In the genomic region with DNA sequence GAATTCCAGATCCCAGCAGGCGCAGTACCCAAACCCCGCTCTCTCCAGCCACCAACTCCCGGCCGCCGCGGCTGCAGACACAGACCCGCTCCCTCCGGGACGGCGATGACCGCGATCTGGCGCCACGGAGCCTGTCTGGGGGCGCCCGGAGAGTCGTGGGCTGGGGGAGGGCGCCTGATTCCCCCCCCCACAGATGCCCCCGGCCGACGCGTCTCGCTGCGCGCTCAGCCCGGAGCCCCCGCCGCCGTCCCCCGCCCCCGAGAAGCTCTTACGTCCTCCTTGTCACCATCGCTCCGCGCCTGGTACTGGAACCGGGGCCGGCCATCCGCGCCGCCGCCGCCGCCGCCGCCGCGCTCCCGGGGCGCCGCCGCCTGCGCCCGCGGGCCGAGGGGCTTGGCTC, we compare ENCODE assay signal across 8 cellular contexts.
DNase-seq lines count a peak whose midpoint lies in the region; ATAC-seq and TF ChIP-seq lines count a peak whose summit lies in the region.
"Not testable (repeated sequence)": the region's sequence is repeated elsewhere in the genome, so short reads cannot be mapped to it uniquely, and the experiment has no call there.

No MANE protein-coding gene starts in this region.

- intact Hi-C loops in CD4-positive, alpha-beta T cell (cut with DNase I, micrococcal nuclease), result loop anchor here (5.0 to 10.0 kb wide), 3 partner anchors 163 to 243 kb away; no protein-coding TSS in a partner anchor
- intact Hi-C loops in activated naive CD4-positive, alpha-beta T cell treated with anti-CD3 and anti-CD28 coated beads for 36 hours (cut with micrococcal nuclease), result loop anchor here (1.0 to 10.0 kb wide), 2 partner anchors 164 to 243 kb away; no protein-coding TSS in a partner anchor

- not testable (repeated sequence) for ATAC-seq in CD4-positive, alpha-beta T cell (ENCODE audit: poor library complexity)
- ATAC-seq in effector memory CD8-positive, alpha-beta T cell (replicated peaks), result peak; percentile 24
- peak; percentile 41 for ATAC-seq in stimulated activated naive CD8-positive, alpha-beta T cell treated with anti-CD3 and anti-CD28 coated beads, Interleukin-15, amount 100 ng/mL, for 72 hours

- not testable (repeated sequence) for H3K9me2 ChIP-seq in SK-N-SH

- H3K9me3 Mint-ChIP-seq in CD4-positive, alpha-beta T cell; activated naive CD4-positive, alpha-beta T cell treated with anti-CD3 and anti-CD28 coated beads for 36 hours; effector memory CD8-positive, alpha-beta T cell; stimulated activated naive CD8-positive, alpha-beta T cell treated with anti-CD3 and anti-CD28 coated beads, Interleukin-15, amount 100 ng/mL, for 72 hours: not testable (repeated sequence)

- WGBS in SK-N-SH (ENCODE audit: low lambda C conversion rate), result 0% methylated on average over 4 of the region's 55 CpGs

- TF ChIP-seq CTCF in CD4-positive, alpha-beta T cell (IDR thresholded peaks at IDR 0.05); SK-N-SH (IDR thresholded peaks at IDR 0.05); osteoblast (IDR thresholded peaks at IDR 0.05; ENCODE audit: extremely low read depth, low read depth, low read length): not testable (repeated sequence)

- H3K4me1 Mint-ChIP-seq in CD4-positive, alpha-beta T cell (ENCODE audit: low read depth), result peaks cover 15% of the 10 kb centered on the region
- H3K4me1 Mint-ChIP-seq in activated naive CD4-positive, alpha-beta T cell treated with anti-CD3 and anti-CD28 coated beads for 36 hours (ENCODE audit: low read depth), result peaks cover 16% of the 10 kb centered on the region
- not testable (repeated sequence) for H3K4me1 Mint-ChIP-seq in effector memory CD8-positive, alpha-beta T cell (ENCODE audit: low read depth in 2 of 2)
- peaks cover 25% of the 10 kb centered on the region for H3K4me1 Mint-ChIP-seq in stimulated activated naive CD8-positive, alpha-beta T cell treated with anti-CD3 and anti-CD28 coated beads, Interleukin-15, amount 100 ng/mL, for 72 hours

- H3K9ac ChIP-seq in HUES48 (ENCODE audit: low read depth, low read length); SK-N-SH; iPS-18a (ENCODE audit: low read length): not testable (repeated sequence)

- not testable (repeated sequence) for H3K27ac ChIP-seq in CD4-positive, alpha-beta T cell (ENCODE audit: low read depth, low read length); HUES48 (ENCODE audit: low read depth, low read length); SK-N-SH (ENCODE audit: low read depth in 2 of 2, low read length in 1 of 2); iPS-18a (ENCODE audit: low read length); osteoblast (ENCODE audit: low read depth, low read length)

- not testable (repeated sequence) for H3F3A ChIP-seq in SK-N-SH (replicated peaks; ENCODE audit: insufficient read depth)

- TF ChIP-seq EP300 in SK-N-SH (IDR thresholded peaks at IDR 0.05; ENCODE audit: borderline replicate concordance in 1 of 2, low read depth in 1 of 2, low read length in 1 of 2), result not testable (repeated sequence)

- CTCF ChIA-PET in CD4-positive, alpha-beta T cell (lab: Charles Lee), result not testable (repeated sequence)
- CTCF ChIA-PET in SK-N-SH (lab: Yijun Ruan, JAX), result interaction anchor here (1.9 kb wide), 1 partner anchor 164 kb away, joined by 6 read pairs; no protein-coding TSS in a partner anchor
- CTCF ChIA-PET in activated naive CD4-positive, alpha-beta T cell treated with anti-CD3 and anti-CD28 coated beads for 36 hours (lab: Charles Lee), result interaction anchor here (0.6 kb wide), 1 partner anchor 323 kb away, joined by 3 read pairs; no protein-coding TSS in a partner anchor

- not testable (repeated sequence) for H4K20me1 ChIP-seq in SK-N-SH (ENCODE audit: insufficient read depth); osteoblast (ENCODE audit: insufficient read depth, low read length)

- POLR2A ChIA-PET in CD4-positive, alpha-beta T cell (lab: Charles Lee); SK-N-SH (lab: Yijun Ruan, JAX): not testable (repeated sequence)

- H3K79me2 ChIP-seq in SK-N-SH (ENCODE audit: insufficient read depth); osteoblast (ENCODE audit: insufficient read depth, low read length): not testable (repeated sequence)

- H3K36me3 Mint-ChIP-seq in CD4-positive, alpha-beta T cell (ENCODE audit: low read depth); activated naive CD4-positive, alpha-beta T cell treated with anti-CD3 and anti-CD28 coated beads for 36 hours (ENCODE audit: low read depth); effector memory CD8-positive, alpha-beta T cell (ENCODE audit: insufficient read depth): not testable (repeated sequence)

- not testable (repeated sequence) for H3K4me2 ChIP-seq in SK-N-SH; osteoblast (ENCODE audit: insufficient read depth, low read length)

- H3K4me3 ChIP-seq in HUES48 (ENCODE audit: low read depth, low read length) (peak overlapping the region; percentile 56), iPS-18a (ENCODE audit: low read length) (peak overlapping the region; percentile 30)
- not testable (repeated sequence) for H3K4me3 ChIP-seq in SK-N-SH (ENCODE audit: low read depth in 2 of 2, low read length in 1 of 2); osteoblast (ENCODE audit: insufficient read depth, low read length)

- TF ChIP-seq RAD21 in SK-N-SH (IDR thresholded peaks at IDR 0.05; ENCODE audit: low read length), result not testable (repeated sequence)

- not testable (repeated sequence) for H3K27me3 ChIP-seq in CD4-positive, alpha-beta T cell (ENCODE audit: control insufficient read depth, insufficient read depth, low read length); osteoblast (ENCODE audit: insufficient read depth, low read length)
- H3K27me3 ChIP-seq in HUES48 (ENCODE audit: control insufficient read depth, insufficient read depth, low read length) (peaks cover 20% of the 10 kb centered on the region), SK-N-SH (ENCODE audit: insufficient read depth) (peaks cover 40% of the 10 kb centered on the region), iPS-18a (ENCODE audit: control insufficient read depth, insufficient read depth, low read length) (peaks cover 28% of the 10 kb centered on the region)

- not testable (repeated sequence) for H3K27ac Mint-ChIP-seq in CD4-positive, alpha-beta T cell; activated naive CD4-positive, alpha-beta T cell treated with anti-CD3 and anti-CD28 coated beads for 36 hours; effector memory CD8-positive, alpha-beta T cell; stimulated activated naive CD8-positive, alpha-beta T cell treated with anti-CD3 and anti-CD28 coated beads, Interleukin-15, amount 100 ng/mL, for 72 hours

- not testable (repeated sequence) for H3K4me1 ChIP-seq in HUES48 (ENCODE audit: control insufficient read depth, insufficient read depth, low read length); SK-N-SH (ENCODE audit: control insufficient read depth in 1 of 2, insufficient read depth in 2 of 2, low read depth in 1 of 2, low read length in 1 of 2); iPS-18a (ENCODE audit: control insufficient read depth, low read depth, low read length); osteoblast (ENCODE audit: insufficient read depth, low read length)

- peaks cover 44% of the 10 kb centered on the region for H3K27me3 Mint-ChIP-seq in CD4-positive, alpha-beta T cell
- peaks cover 17% of the 10 kb centered on the region for H3K27me3 Mint-ChIP-seq in activated naive CD4-positive, alpha-beta T cell treated with anti-CD3 and anti-CD28 coated beads for 36 hours (ENCODE audit: low read depth)
- H3K27me3 Mint-ChIP-seq in effector memory CD8-positive, alpha-beta T cell, result peaks cover 14 to 38% of the 10 kb centered on the region in 2 donors
- peaks cover 45% of the 10 kb centered on the region for H3K27me3 Mint-ChIP-seq in stimulated activated naive CD8-positive, alpha-beta T cell treated with anti-CD3 and anti-CD28 coated beads, Interleukin-15, amount 100 ng/mL, for 72 hours

- not testable (repeated sequence) for H3K9me3 ChIP-seq in CD4-positive, alpha-beta T cell (ENCODE audit: control insufficient read depth, low read length); HUES48 (ENCODE audit: control insufficient read depth, insufficient read depth, low read length); SK-N-SH; iPS-18a (ENCODE audit: control insufficient read depth, low read depth, low read length); osteoblast (ENCODE audit: low read depth, low read length)

- not testable (repeated sequence) for H2AFZ ChIP-seq in SK-N-SH (ENCODE audit: low read depth); osteoblast (ENCODE audit: low read length)

- not testable (repeated sequence) for H3K36me3 ChIP-seq in HUES48 (ENCODE audit: control insufficient read depth, insufficient read depth, low read length); SK-N-SH (replicated peaks in 1 of 2; ENCODE audit: control insufficient read depth in 1 of 2, insufficient read depth in 2 of 2, low read length in 1 of 2); iPS-18a (ENCODE audit: control insufficient read depth, low read depth, low read length); osteoblast (ENCODE audit: insufficient read depth, low read length)

- DNase-seq in CD4-positive, alpha-beta T cell; effector memory CD8-positive, alpha-beta T cell: not testable (repeated sequence)
- DNase-seq in SK-N-SH, result peak; percentile 63
- DNase-seq in activated naive CD4-positive, alpha-beta T cell treated with anti-CD3 and anti-CD28 coated beads for 36 hours, result peak; percentile 21
- peak; percentile 19 for DNase-seq in osteoblast (ENCODE audit: insufficient read length, low spot score, missing footprints)
- peak in 1 of 2 donors; percentile 27 for DNase-seq in stimulated activated naive CD8-positive, alpha-beta T cell treated with anti-CD3 and anti-CD28 coated beads, Interleukin-15, amount 100 ng/mL, for 72 hours

- H3K4me3 Mint-ChIP-seq in CD4-positive, alpha-beta T cell, result peak overlapping the region; percentile 66
- H3K4me3 Mint-ChIP-seq in activated naive CD4-positive, alpha-beta T cell treated with anti-CD3 and anti-CD28 coated beads for 36 hours, result peak overlapping the region; percentile 60
- H3K4me3 Mint-ChIP-seq in effector memory CD8-positive, alpha-beta T cell, result not testable (repeated sequence)
- peak overlapping the region; percentile 79 to 88 for H3K4me3 Mint-ChIP-seq in stimulated activated naive CD8-positive, alpha-beta T cell treated with anti-CD3 and anti-CD28 coated beads, Interleukin-15, amount 100 ng/mL, for 72 hours
